In genomic region chr5:90000351-90000750, GRCh38 we compare ENCODE assay signal across 24 cellular contexts.
DNase-seq lines count a peak whose midpoint lies in the region; ATAC-seq, FAIRE-seq and TF ChIP-seq lines count a peak whose summit lies in the region.
"Had no signal": no experiment of that assay in that cellular context is flagged by ENCODE, and none has a peak within 500 bp of the region (broad histone marks: within the 10 kb centered on the region; RNA-seq: fewer than 3 reads in every experiment).

No MANE protein-coding gene starts in this region.

- no peaks in the 10 kb centered on the region for H3K27me3 Mint-ChIP-seq in natural killer cell (ENCODE audit: low read depth in 2 of 2)
- H3K27me3 Mint-ChIP-seq: activated B cell treated with CpG ODN at 0.5 μM for 24 hours; activated naive CD8-positive, alpha-beta T cell; CD4-positive, alpha-beta memory T cell; T-helper 17 cell had no signal

- FAIRE-seq in GM12892 (lab: Jason Lieb, UNC) = no peak
- FAIRE-seq: frontal cortex had no signal

- H3K27ac ChIP-seq in transverse colon = no peak overlapping the region
- H3K27ac ChIP-seq: SJSA1, spleen, upper lobe of left lung had no signal

- in situ Hi-C loops in SK-MEL-5 (cut with HindIII; ENCODE audit: low pct_unique_long_range_greater_than_20kb, low sequenced_read_pairs) (no loop called here), transverse colon (cut with MboI; ENCODE audit: low pct_ligation_motif_present in 1 of 4, low pct_unique_long_range_greater_than_20kb in 1 of 4, low sequenced_read_pairs in 3 of 4) (no loop called here)

- WGBS in transverse colon (ENCODE audit: low coverage in 1 of 2), 2 donors = 96% methylated on average over 2 of the region's 2 CpGs; no CpG with 5 or more reads in 1 of the 2 donors

- H3K27ac Mint-ChIP-seq in natural killer cell = no peak overlapping the region
- H3K27ac Mint-ChIP-seq: activated B cell treated with CpG ODN at 0.5 μM for 24 hours; activated naive CD8-positive, alpha-beta T cell; T-helper 17 cell had no signal

- H3K4me1 ChIP-seq in Loucy (ENCODE audit: insufficient read depth, low read length, poor library complexity, severe bottlenecking) (no peaks in the 10 kb centered on the region), transverse colon (peaks cover 0 to 7% (median 5%) of the 10 kb centered on the region in 4 donors)
- H3K4me1 ChIP-seq: SJSA1, spleen, upper lobe of left lung had no signal

- TF ChIP-seq POLR2A in transverse colon (IDR thresholded peaks at IDR 0.05) = no peak
- TF ChIP-seq POLR2A in GM12892 (IDR thresholded peaks at IDR 0.05; ENCODE audit: low read depth, low read length) = no peak

- H3K9ac ChIP-seq in Loucy (ENCODE audit: low read depth, low read length, poor library complexity, severe bottlenecking) = no peak overlapping the region

- no peaks in the 10 kb centered on the region for H3K4me1 Mint-ChIP-seq in natural killer cell
- H3K4me1 Mint-ChIP-seq: CD4-positive, alpha-beta memory T cell; T-helper 17 cell had no signal

- H3K36me3 ChIP-seq in Loucy (ENCODE audit: insufficient read depth, low read length) (no peaks in the 10 kb centered on the region), transverse colon (no peaks in the 10 kb centered on the region)
- H3K36me3 ChIP-seq: SJSA1, spleen, upper lobe of left lung had no signal

- no peak overlapping the region for H3K4me3 Mint-ChIP-seq in natural killer cell
- H3K4me3 Mint-ChIP-seq: activated B cell treated with CpG ODN at 0.5 μM for 24 hours; activated naive CD8-positive, alpha-beta T cell; CD4-positive, alpha-beta memory T cell; T-helper 17 cell had no signal

- peak; percentile 1 for DNase-seq in stimulated activated CD4-positive, alpha-beta T cell treated with anti-CD3 and anti-CD28 coated beads, Interleukin-1b, Interleukin-23, amount 100 ng/mL, for 48 hours
- no peak for DNase-seq in stimulated activated CD4-positive, alpha-beta T cell treated with anti-CD3 and anti-CD28 coated beads, Interleukin-4, amount 100 ng/mL, for 1 hour
- DNase-seq in SK-MEL-5 (ENCODE audit: low read depth, low spot score) (peak; percentile 22), transverse colon (peak; percentile 10), GM12892 (ENCODE audit: insufficient read length) (no peak), natural killer cell (no peak), NCI-H2171 treated with DMSO at 0.1 percent for 48 hours (lab: John Stamatoyannopoulos, UW) (no peak)
- DNase-seq: activated B cell treated with CpG ODN at 0.5 μM for 24 hours; CD4-positive, alpha-beta memory T cell; effector CD8-positive, alpha-beta T cell; KBM-7; mammary epithelial cell; NCI-H1092 treated with DMSO at 0.1 percent for 48 hours; NCI-H2081; PC-3; retina; spleen; T-helper 17 cell; upper lobe of left lung had no signal

- intact Hi-C loops in transverse colon (cut with DNase I; ENCODE audit: low total_unique reads) = no loop called here
- intact Hi-C loops in natural killer cell (cut with micrococcal nuclease) = no loop called here

- no peaks in the 10 kb centered on the region for H3K27me3 ChIP-seq in Loucy (ENCODE audit: insufficient read depth, low read length, poor library complexity, severe bottlenecking)
- no peaks in the 10 kb centered on the region for H3K27me3 ChIP-seq in transverse colon
- H3K27me3 ChIP-seq: SJSA1, spleen, upper lobe of left lung had no signal

- TF ChIP-seq CTCF in Loucy (conservative IDR thresholded peaks at IDR 0.05; ENCODE audit: low read length) (peak; percentile 20; the same call in 1 of the 2 replicates), transverse colon (IDR thresholded peaks at IDR 0.05) (no peak), natural killer cell (IDR thresholded peaks at IDR 0.05) (no peak)

- H3K4me3 ChIP-seq in Loucy (ENCODE audit: low read length, poor library complexity, severe bottlenecking) (no peak overlapping the region), transverse colon (no peak overlapping the region)
- H3K4me3 ChIP-seq: SJSA1, spleen, upper lobe of left lung had no signal

- peaks cover 5 to 9% of the 10 kb centered on the region in 2 donors for H3K9me3 Mint-ChIP-seq in natural killer cell

- no peak for ATAC-seq in natural killer cell
- ATAC-seq: esophagus mucosa, PC-3, T-helper 17 cell had no signal

- H3K9me2 ChIP-seq in Loucy (replicated peaks; ENCODE audit: low read depth, low read length) = no peaks in the 10 kb centered on the region

- H2AFZ ChIP-seq in Loucy (ENCODE audit: low read length) = no peak overlapping the region

- H3K4me2 ChIP-seq in Loucy (ENCODE audit: low read depth, low read length, poor library complexity, severe bottlenecking) = no peak overlapping the region

- no peaks in the 10 kb centered on the region for H3K36me3 Mint-ChIP-seq in natural killer cell
- H3K36me3 Mint-ChIP-seq: activated naive CD8-positive, alpha-beta T cell; CD4-positive, alpha-beta memory T cell had no signal

- no peaks in the 10 kb centered on the region for H4K20me1 ChIP-seq in Loucy (ENCODE audit: insufficient read depth, low read length, poor library complexity, severe bottlenecking)

- no peaks in the 10 kb centered on the region for H3F3A ChIP-seq in Loucy (ENCODE audit: low read depth)

- no peaks in the 10 kb centered on the region for H3K79me2 ChIP-seq in Loucy (ENCODE audit: insufficient read depth, low read length)

- TF ChIP-seq EP300 in transverse colon (IDR thresholded peaks at IDR 0.05; ENCODE audit: low read depth) = no peak

- H3K9me3 ChIP-seq in Loucy (ENCODE audit: insufficient read depth, low read depth, low read length) (no peaks in the 10 kb centered on the region), transverse colon (peaks cover 0 to 6% of the 10 kb centered on the region in 2 donors)
- H3K9me3 ChIP-seq: SJSA1, spleen, upper lobe of left lung had no signal

Comparison
In these comparisons a context has a peak if more than half of its experiments do, and no peak if none do; other contexts are left out.
1. DNase-seq: peak in stimulated activated CD4-positive, alpha-beta T cell treated with anti-CD3 and anti-CD28 coated beads, Interleukin-1b, Interleukin-23, amount 100 ng/mL, for 48 hours (single experiment), SK-MEL-5 (single experiment) and transverse colon (single experiment); none in stimulated activated CD4-positive, alpha-beta T cell treated with anti-CD3 and anti-CD28 coated beads, Interleukin-4, amount 100 ng/mL, for 1 hour (single experiment), GM12892 (single experiment), natural killer cell (single experiment) and NCI-H2171 treated with DMSO at 0.1 percent for 48 hours (single experiment).